In the genomic region with DNA sequence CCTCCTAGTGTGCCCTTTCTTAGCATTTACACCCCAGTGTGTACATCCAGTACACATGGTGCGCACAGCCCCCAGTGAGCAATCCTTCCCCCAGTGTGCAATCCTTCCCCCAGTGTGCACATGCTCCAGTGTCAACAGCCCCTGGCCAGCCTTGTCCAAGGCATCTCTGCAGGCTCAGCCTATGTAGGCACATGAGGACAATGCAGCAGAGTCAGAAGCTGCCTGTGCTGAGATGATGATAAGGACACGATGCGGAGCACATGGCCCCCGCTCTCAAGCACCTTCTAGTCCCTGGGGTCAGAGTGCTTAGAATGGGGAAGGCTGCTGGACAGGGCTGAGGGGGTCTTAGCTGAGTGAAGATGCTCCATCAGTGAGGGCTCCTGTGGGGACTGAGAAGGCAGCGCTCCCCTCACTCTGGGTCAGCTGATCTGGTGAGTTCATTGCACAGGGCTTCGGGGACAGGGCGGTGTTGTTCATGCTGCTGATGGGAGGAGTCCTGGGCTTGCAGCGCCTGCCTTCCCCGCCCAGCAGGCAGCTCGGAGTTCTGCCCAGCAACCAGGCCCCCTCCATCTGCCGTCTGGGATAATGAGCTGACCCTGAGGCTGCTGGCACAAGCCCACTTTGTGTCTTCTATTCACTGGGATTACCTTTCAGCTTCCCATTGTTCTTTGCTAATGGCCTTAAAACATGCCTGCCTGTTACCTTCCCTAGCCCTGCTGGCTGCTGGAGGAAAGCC, we compare ENCODE assay signal across 10 cellular contexts.
A peak's percentile ranks its signal among the peaks of the same experiment; 100 is the strongest.
DNase-seq lines count a peak whose midpoint lies in the region; TF ChIP-seq lines count a peak whose summit lies in the region.
"Had no signal": no experiment of that assay in that cellular context is flagged by ENCODE, and none has a peak within 500 bp of the region (broad histone marks: within the 10 kb centered on the region; RNA-seq: fewer than 3 reads in every experiment).

No MANE protein-coding gene starts in this region.

- no peak overlapping the region for H3K9ac ChIP-seq in SK-N-SH

- no peaks in the 10 kb centered on the region for H3F3A ChIP-seq in SK-N-SH (replicated peaks; ENCODE audit: insufficient read depth)

- no peaks in the 10 kb centered on the region for H3K9me3 ChIP-seq in SK-N-SH
- no peaks in the 10 kb centered on the region for H3K9me3 ChIP-seq in suprapubic skin
- H3K9me3 ChIP-seq in MG63: no peaks in the 10 kb centered on the region
- H3K9me3 ChIP-seq: thoracic aorta had no signal

- H3K4me3 ChIP-seq in SK-N-SH (ENCODE audit: low read depth in 2 of 2, low read length in 1 of 2): no peak overlapping the region; a peak in 1 of 4 replicates
- H3K4me3 ChIP-seq in suprapubic skin: no peak overlapping the region
- H3K4me3 ChIP-seq in MG63: no peak overlapping the region
- H3K4me3 ChIP-seq: skin epidermis, thoracic aorta had no signal

- TF ChIP-seq CTCF in SK-N-SH (IDR thresholded peaks at IDR 0.05) (no peak), suprapubic skin (IDR thresholded peaks at IDR 0.05) (no peak)

- H3K79me2 ChIP-seq in SK-N-SH (ENCODE audit: insufficient read depth): no peaks in the 10 kb centered on the region

- peaks cover 0 to 64% of the 10 kb centered on the region in 2 experiments; a peak in 3 of 4 replicates for H3K4me1 ChIP-seq in SK-N-SH (ENCODE audit: control insufficient read depth in 1 of 2, insufficient read depth in 2 of 2, low read depth in 1 of 2, low read length in 1 of 2)
- H3K4me1 ChIP-seq in suprapubic skin: peaks cover 30% of the 10 kb centered on the region

- H3K9me2 ChIP-seq in SK-N-SH: no peaks in the 10 kb centered on the region

- H4K20me1 ChIP-seq in SK-N-SH (ENCODE audit: insufficient read depth): no peaks in the 10 kb centered on the region

- POLR2A ChIA-PET in SK-N-SH (lab: Yijun Ruan, JAX): interaction anchor here (0.7 to 4.8 kb wide), 23 partner anchors 8 to 425 kb away, joined by 3 to 134 read pairs (median 5); a partner anchor contains a TSS

- H3K27ac ChIP-seq in SK-N-SH (ENCODE audit: low read depth in 2 of 2, low read length in 1 of 2): peak overlapping the region in 1 of 2 experiments; percentile 100; a peak in 2 of 4 replicates
- peak overlapping the region; percentile 3 for H3K27ac ChIP-seq in suprapubic skin
- H3K27ac ChIP-seq: skin epidermis, thoracic aorta had no signal

- TF ChIP-seq EP300 in SK-N-SH (IDR thresholded peaks at IDR 0.05; ENCODE audit: borderline replicate concordance in 1 of 2, low read depth in 1 of 2, low read length in 1 of 2) (peak in 1 of 2 experiments; percentile 33; a peak in 1 of 4 replicates), suprapubic skin (IDR thresholded peaks at IDR 0.05) (no peak)

- 42% methylated on average over 10 of the region's 11 CpGs for WGBS in SK-N-SH (ENCODE audit: low lambda C conversion rate)
- WGBS in suprapubic skin: 51% methylated on average over 7 of the region's 11 CpGs

- no peak for TF ChIP-seq POLR2A in suprapubic skin (IDR thresholded peaks at IDR 0.05)

- DNase-seq in NCI-H1694 (lab: John Stamatoyannopoulos, UW) (peak; percentile 80), SK-N-SH (peak; percentile 89), iPS-NIHi11 (ENCODE audit: low spot score) (peak; percentile 75), suprapubic skin (ENCODE audit: low spot score in 2 of 2) (no peak), GOT3 (lab: John Stamatoyannopoulos, UW) (no peak), MG63 (no peak), Kasumi-1 (lab: John Stamatoyannopoulos, UW) (no peak)
- DNase-seq: activated CD4-positive, alpha-beta memory T cell treated with anti-CD3 and anti-CD28 coated beads, Interleukin-2, amount 10 ng/mL, durations not matched to agents 7 days and 5 days had no signal

- H3K36me3 ChIP-seq in SK-N-SH (replicated peaks in 1 of 2; ENCODE audit: control insufficient read depth in 1 of 2, insufficient read depth in 2 of 2, low read length in 1 of 2) (no peaks in the 10 kb centered on the region), suprapubic skin (no peaks in the 10 kb centered on the region), MG63 (no peaks in the 10 kb centered on the region)
- H3K36me3 ChIP-seq: thoracic aorta had no signal

- CTCF ChIA-PET in SK-N-SH (lab: Yijun Ruan, JAX): interaction anchor here (0.9 to 4.6 kb wide), 10 partner anchors 9 to 428 kb away, joined by 3 to 60 read pairs (median 7); a partner anchor contains a TSS

- H3K27me3 ChIP-seq in SK-N-SH (ENCODE audit: insufficient read depth) (no peaks in the 10 kb centered on the region), suprapubic skin (peaks cover 3% of the 10 kb centered on the region), MG63 (no peaks in the 10 kb centered on the region)

- TF ChIP-seq RAD21 in SK-N-SH (IDR thresholded peaks at IDR 0.05; ENCODE audit: low read length): peak; percentile 22; the same call in 1 of the 2 replicates

- no peak overlapping the region for H3K4me2 ChIP-seq in SK-N-SH

- H2AFZ ChIP-seq in SK-N-SH (ENCODE audit: low read depth): no peak overlapping the region

TF ChIP-seq in SK-N-SH, 30 proteins besides CTCF, POLR2A, EP300 and RAD21:
- TF ChIP-seq, protein P1, sequence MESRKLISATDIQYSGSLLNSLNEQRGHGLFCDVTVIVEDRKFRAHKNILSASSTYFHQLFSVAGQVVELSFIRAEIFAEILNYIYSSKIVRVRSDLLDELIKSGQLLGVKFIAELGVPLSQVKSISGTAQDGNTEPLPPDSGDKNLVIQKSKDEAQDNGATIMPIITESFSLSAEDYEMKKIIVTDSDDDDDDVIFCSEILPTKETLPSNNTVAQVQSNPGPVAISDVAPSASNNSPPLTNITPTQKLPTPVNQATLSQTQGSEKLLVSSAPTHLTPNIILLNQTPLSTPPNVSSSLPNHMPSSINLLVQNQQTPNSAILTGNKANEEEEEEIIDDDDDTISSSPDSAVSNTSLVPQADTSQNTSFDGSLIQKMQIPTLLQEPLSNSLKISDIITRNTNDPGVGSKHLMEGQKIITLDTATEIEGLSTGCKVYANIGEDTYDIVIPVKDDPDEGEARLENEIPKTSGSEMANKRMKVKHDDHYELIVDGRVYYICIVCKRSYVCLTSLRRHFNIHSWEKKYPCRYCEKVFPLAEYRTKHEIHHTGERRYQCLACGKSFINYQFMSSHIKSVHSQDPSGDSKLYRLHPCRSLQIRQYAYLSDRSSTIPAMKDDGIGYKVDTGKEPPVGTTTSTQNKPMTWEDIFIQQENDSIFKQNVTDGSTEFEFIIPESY (IDR thresholded peaks at IDR 0.05; ENCODE audit: borderline replicate concordance, low read depth): no peak
- TF ChIP-seq RFX5 (IDR thresholded peaks at IDR 0.05; ENCODE audit: low read length): peak; percentile 97
- TF ChIP-seq MXI1 (IDR thresholded peaks at IDR 0.05; ENCODE audit: low read depth, low read length): peak; percentile 79; the same call in 1 of the 2 replicates
- TF ChIP-seq, protein P2, sequence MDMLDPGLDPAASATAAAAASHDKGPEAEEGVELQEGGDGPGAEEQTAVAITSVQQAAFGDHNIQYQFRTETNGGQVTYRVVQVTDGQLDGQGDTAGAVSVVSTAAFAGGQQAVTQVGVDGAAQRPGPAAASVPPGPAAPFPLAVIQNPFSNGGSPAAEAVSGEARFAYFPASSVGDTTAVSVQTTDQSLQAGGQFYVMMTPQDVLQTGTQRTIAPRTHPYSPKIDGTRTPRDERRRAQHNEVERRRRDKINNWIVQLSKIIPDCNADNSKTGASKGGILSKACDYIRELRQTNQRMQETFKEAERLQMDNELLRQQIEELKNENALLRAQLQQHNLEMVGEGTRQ (IDR thresholded peaks at IDR 0.05; ENCODE audit: borderline replicate concordance, low read depth, low read length): no peak
- TF ChIP-seq GATA2 (CRISPR knock-in tag; IDR thresholded peaks at IDR 0.05): peak; percentile 73
TF ChIP-seq in SK-N-SH: peak in this region for 3.

Comparison
In these comparisons a context has a peak if more than half of its experiments do, and no peak if none do; other contexts are left out.
1. DNase-seq: peak in NCI-H1694 (single experiment), SK-N-SH (single experiment) and iPS-NIHi11 (single experiment); none in suprapubic skin (0 of 2), GOT3 (single experiment), MG63 (single experiment) and Kasumi-1 (0 of 2).